Comparison of ENCODE assay signal across 22 cellular contexts in the genomic region with DNA sequence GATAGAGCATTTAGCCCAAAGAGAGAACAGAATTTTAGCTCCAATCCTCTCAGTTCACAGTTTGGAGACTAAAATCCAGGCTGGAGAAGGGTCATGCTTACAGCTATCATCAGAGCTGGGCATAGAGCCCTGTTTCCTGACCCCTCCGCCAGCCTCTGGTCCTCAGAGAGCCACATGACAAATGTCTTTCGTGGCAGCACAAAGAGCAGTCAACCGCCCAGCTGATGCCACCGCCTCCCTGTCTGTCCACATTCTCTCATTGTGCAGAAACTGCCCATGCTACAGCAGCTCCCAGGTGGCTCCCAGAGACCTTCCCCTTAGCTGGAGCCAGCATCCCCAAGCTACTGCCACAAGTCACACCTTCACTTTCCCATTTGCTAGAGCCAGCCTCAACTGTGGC. TPM values are rescaled to one million over a fixed set of nuclear protein-coding genes. Genes with fewer than 3 reads are reported as not detected.
"Had no signal": no experiment of that assay in that cellular context is flagged by ENCODE, and none has a peak within 500 bp of the region (broad histone marks: within the 10 kb centered on the region; RNA-seq: fewer than 3 reads in every experiment).

No MANE protein-coding gene starts in this region.

- H3K9me3 ChIP-seq: SJCRH30 had no signal

- H3K4me2 ChIP-seq: KMS-11 had no signal

- H3K27ac ChIP-seq: KMS-11, SJCRH30 had no signal

- H3K9ac ChIP-seq: KMS-11 had no signal

- DNase-seq: IMR-90, Kasumi-1, MM.1S, NCI-H1092 treated with DMSO at 0.1 percent for 48 hours, NCI-H1436, NCI-H187, NCI-H2029 treated with DMSO at 0.1 percent for 48 hours, NCI-H2171 treated with DMSO at 0.1 percent for 48 hours, NCI-H345, NCI-H446 treated with DMSO at 0.1 percent for 48 hours, NCI-H510A treated with DMSO at 0.1 percent for 48 hours, NCI-H526, NCI-H82, RPMI8226, SHP77 treated with DMSO at 0.1 percent for 48 hours, SJCRH30 had no signal

- H3K4me1 ChIP-seq: SJCRH30 had no signal

- FAIRE-seq: HepG2, RCC 7860 had no signal

- H3K4me3 ChIP-seq: SJCRH30 had no signal

- ATAC-seq: HepG2, SK-N-SH treated with all-trans-retinoic acid at 6 μM for 48 hours had no signal

- H3K36me3 ChIP-seq: SJCRH30 had no signal

RNA-seq across cellular contexts. Expression of a gene that starts 7.6 kb away (rescaled TPM):
- total RNA-seq: HepG2, HT1080 had no signal
- polyA plus RNA-seq: HepG2 had no signal

RNA-seq across cellular contexts. Expression of a gene that starts 58.9 kb away (rescaled TPM):
- total RNA-seq: HepG2, HT1080, IMR-90, M059J, SJCRH30 had no signal
- polyA plus RNA-seq: HepG2, IMR-90 had no signal
